ENCODE assay signal across 20 cellular contexts in genomic region chr1:32864375-32865019, GRCh38. TPM values are rescaled to one million over a fixed set of nuclear protein-coding genes. Genes with fewer than 3 reads are reported as not detected.
A peak's percentile ranks its signal among the peaks of the same experiment; 100 is the strongest.
DNase-seq lines count a peak whose midpoint lies in the region; ATAC-seq and TF ChIP-seq lines count a peak whose summit lies in the region.
"Had no signal": no experiment of that assay in that cellular context is flagged by ENCODE, and none has a peak within 500 bp of the region (broad histone marks: within the 10 kb centered on the region; RNA-seq: fewer than 3 reads in every experiment).

No MANE protein-coding gene starts in this region.

- H3K36me3 ChIP-seq in ascending aorta (no peaks in the 10 kb centered on the region), endodermal cell (ENCODE audit: control insufficient read depth, insufficient read depth, low read length) (peaks cover 19% of the 10 kb centered on the region), gastrocnemius medialis (no peaks in the 10 kb centered on the region)
- H3K36me3 ChIP-seq: BE2C had no signal

- no peak overlapping the region for H3K4me3 ChIP-seq in ascending aorta
- no peak overlapping the region for H3K4me3 ChIP-seq in endodermal cell (ENCODE audit: low read length)
- no peak overlapping the region for H3K4me3 ChIP-seq in right cardiac atrium (ENCODE audit: low read length)
- H3K4me3 ChIP-seq in gastrocnemius medialis, result no peak overlapping the region
- H3K4me3 ChIP-seq: GM23338, MG63, Peyer's patch had no signal

- H3K9me3 Mint-ChIP-seq in endodermal cell, result no peaks in the 10 kb centered on the region
- no peaks in the 10 kb centered on the region for H3K9me3 Mint-ChIP-seq in activated T-helper 17 cell treated with anti-CD3 and anti-CD28 coated beads, Interleukin-2, amount 50 U/mL, for 72 hours
- no peaks in the 10 kb centered on the region for H3K9me3 Mint-ChIP-seq in natural killer cell treated with Interleukin-12 subunit alpha and Interleukin-12 subunit beta and Interleukin-15 and Interleukin-18, amount 100 ng/mL, for 72 hours
- H3K9me3 Mint-ChIP-seq: CD4-positive, alpha-beta memory T cell; GM23338 had no signal

- H3K9ac ChIP-seq in endodermal cell (ENCODE audit: extremely low read depth, low read length, poor library complexity, severe bottlenecking), result no peak overlapping the region

- peaks cover 19% of the 10 kb centered on the region for H3K27me3 Mint-ChIP-seq in endodermal cell (ENCODE audit: insufficient read depth)
- H3K27me3 Mint-ChIP-seq in activated T-helper 17 cell treated with anti-CD3 and anti-CD28 coated beads, Interleukin-2, amount 50 U/mL, for 72 hours, result peaks cover 11% of the 10 kb centered on the region
- H3K27me3 Mint-ChIP-seq in natural killer cell treated with Interleukin-12 subunit alpha and Interleukin-12 subunit beta and Interleukin-15 and Interleukin-18, amount 100 ng/mL, for 72 hours, result peaks cover 4 to 7% of the 10 kb centered on the region in 2 donors

- peak; percentile 40 to 66 for ATAC-seq in right cardiac atrium
- no peak for ATAC-seq in gastrocnemius medialis
- ATAC-seq in activated T-helper 17 cell treated with anti-CD3 and anti-CD28 coated beads, Interleukin-2, amount 50 U/mL, for 72 hours (replicated peaks), result no peak
- no peak for ATAC-seq in natural killer cell treated with Interleukin-12 subunit alpha and Interleukin-12 subunit beta and Interleukin-15 and Interleukin-18, amount 100 ng/mL, for 72 hours
- ATAC-seq in HG02798 (IDR thresholded peaks at IDR 0.05; ENCODE audit: poor library complexity, unreplicated experiment), result no peak
- ATAC-seq: GM23338 had no signal

- H3K27me3 ChIP-seq in ascending aorta, result no peaks in the 10 kb centered on the region
- H3K27me3 ChIP-seq in endodermal cell (ENCODE audit: control insufficient read depth, insufficient read depth, low read length, poor library complexity, severe bottlenecking), result peaks cover 7% of the 10 kb centered on the region
- H3K27me3 ChIP-seq in right cardiac atrium (ENCODE audit: control insufficient read depth, insufficient read depth), result no peaks in the 10 kb centered on the region
- no peaks in the 10 kb centered on the region for H3K27me3 ChIP-seq in gastrocnemius medialis
- H3K27me3 ChIP-seq: BE2C, MG63, Peyer's patch had no signal

- H3K9me3 ChIP-seq in ascending aorta (no peaks in the 10 kb centered on the region), endodermal cell (ENCODE audit: control insufficient read depth, low read length) (no peaks in the 10 kb centered on the region), right cardiac atrium (ENCODE audit: control insufficient read depth, low read length) (no peaks in the 10 kb centered on the region), gastrocnemius medialis (no peaks in the 10 kb centered on the region)
- H3K9me3 ChIP-seq: BE2C, MG63, Peyer's patch had no signal

- H3K4me1 ChIP-seq in ascending aorta (peaks cover 20 to 50% of the 10 kb centered on the region in 2 donors), endodermal cell (ENCODE audit: control insufficient read depth, insufficient read depth, low read length) (no peaks in the 10 kb centered on the region), right cardiac atrium (ENCODE audit: control insufficient read depth, insufficient read depth, low read length) (no peaks in the 10 kb centered on the region), gastrocnemius medialis (peaks cover 33 to 63% of the 10 kb centered on the region in 2 donors)
- H3K4me1 ChIP-seq: BE2C, Peyer's patch had no signal

- TF ChIP-seq POLR2A in gastrocnemius medialis (IDR thresholded peaks at IDR 0.05), result no peak

- H3K4me3 Mint-ChIP-seq in endodermal cell, result no peak overlapping the region
- no peak overlapping the region for H3K4me3 Mint-ChIP-seq in activated T-helper 17 cell treated with anti-CD3 and anti-CD28 coated beads, Interleukin-2, amount 50 U/mL, for 72 hours
- no peak overlapping the region for H3K4me3 Mint-ChIP-seq in natural killer cell treated with Interleukin-12 subunit alpha and Interleukin-12 subunit beta and Interleukin-15 and Interleukin-18, amount 100 ng/mL, for 72 hours
- H3K4me3 Mint-ChIP-seq: CD4-positive, alpha-beta memory T cell; GM23338 had no signal

- DNase-seq in ascending aorta (ENCODE audit: low spot score in 2 of 2), result peak in 1 of 2 donors; percentile 65
- DNase-seq in endodermal cell, result no peak
- peak in 2 of 3 donors; percentile 54 to 68 for DNase-seq in right cardiac atrium
- DNase-seq in gastrocnemius medialis, result no peak
- DNase-seq in DMS153 treated with DMSO at 0.1 percent for 48 hours (lab: John Stamatoyannopoulos, UW; ENCODE audit: unreplicated experiment), result no peak
- no peak for DNase-seq in natural killer cell treated with Interleukin-12 subunit alpha and Interleukin-12 subunit beta and Interleukin-15 and Interleukin-18, amount 100 ng/mL, for 72 hours (ENCODE audit: low spot score)
- DNase-seq: ACHN; BE2C; CD4-positive, alpha-beta memory T cell; DND-41; MG63; NCI-H1092 treated with DMSO at 0.1 percent for 48 hours; NCI-H1694; NCI-H2107; NCI-H82; Peyer's patch; SHP77 treated with DMSO at 0.1 percent for 48 hours had no signal

- peaks cover 5% of the 10 kb centered on the region for H3K4me1 Mint-ChIP-seq in endodermal cell
- H3K4me1 Mint-ChIP-seq in activated T-helper 17 cell treated with anti-CD3 and anti-CD28 coated beads, Interleukin-2, amount 50 U/mL, for 72 hours, result no peaks in the 10 kb centered on the region
- H3K4me1 Mint-ChIP-seq in natural killer cell treated with Interleukin-12 subunit alpha and Interleukin-12 subunit beta and Interleukin-15 and Interleukin-18, amount 100 ng/mL, for 72 hours (ENCODE audit: low read depth in 2 of 2), result peaks cover 3 to 8% of the 10 kb centered on the region in 2 donors

- WGBS in endodermal cell (ENCODE audit: insufficient coverage in 1 of 2, insufficient read length in 1 of 2), 2 experiments, result 96 to 100% methylated on average over 3 to 8 of the region's 8 CpGs
- WGBS in right cardiac atrium, result 81% methylated on average over 8 of the region's 8 CpGs

- H3K27ac ChIP-seq in ascending aorta (peak overlapping the region; percentile 67 to 83), endodermal cell (ENCODE audit: low read depth, low read length) (peak overlapping the region; percentile 76), right cardiac atrium (ENCODE audit: low read length) (peak overlapping the region; percentile 74), gastrocnemius medialis (peak overlapping the region; percentile 49 to 72 (median 66))
- H3K27ac ChIP-seq: Peyer's patch had no signal

- peaks cover 16% of the 10 kb centered on the region for H3K36me3 Mint-ChIP-seq in endodermal cell (ENCODE audit: low read depth)
- H3K36me3 Mint-ChIP-seq in activated T-helper 17 cell treated with anti-CD3 and anti-CD28 coated beads, Interleukin-2, amount 50 U/mL, for 72 hours (ENCODE audit: low read depth), result peaks cover 30% of the 10 kb centered on the region
- H3K36me3 Mint-ChIP-seq in natural killer cell treated with Interleukin-12 subunit alpha and Interleukin-12 subunit beta and Interleukin-15 and Interleukin-18, amount 100 ng/mL, for 72 hours, result no peaks in the 10 kb centered on the region

- H3K27ac Mint-ChIP-seq in endodermal cell, result no peak overlapping the region
- no peak overlapping the region for H3K27ac Mint-ChIP-seq in activated T-helper 17 cell treated with anti-CD3 and anti-CD28 coated beads, Interleukin-2, amount 50 U/mL, for 72 hours
- peak overlapping the region in 1 of 2 donors; percentile 72 for H3K27ac Mint-ChIP-seq in natural killer cell treated with Interleukin-12 subunit alpha and Interleukin-12 subunit beta and Interleukin-15 and Interleukin-18, amount 100 ng/mL, for 72 hours
- H3K27ac Mint-ChIP-seq: GM23338 had no signal

- intact Hi-C loops in ascending aorta (cut with DNase I), result no loop called here
- intact Hi-C loops in right cardiac atrium (cut with DNase I), result loop anchor here in 1 of 4 donors (5.0 kb wide), 1 partner anchor 47 kb away; the partner anchor contains the start of genes S100PBP and YARS1
- intact Hi-C loops in gastrocnemius medialis (cut with DNase I; ENCODE audit: low total_unique reads), result no loop called here

- in situ Hi-C loops in gastrocnemius medialis (cut with MboI; ENCODE audit: low sequenced_read_pairs in 4 of 4), result no loop called here

- no peak for TF ChIP-seq CTCF in ascending aorta (IDR thresholded peaks at IDR 0.05)
- no peak for TF ChIP-seq CTCF in endodermal cell (conservative IDR thresholded peaks at IDR 0.05)
- no peak for TF ChIP-seq CTCF in gastrocnemius medialis (IDR thresholded peaks at IDR 0.05 in 4 of 5, conservative IDR thresholded peaks at IDR 0.05 in 1 of 5)

RNA-seq across cellular contexts. Expression of gene FNDC5, which starts 6.2 kb away (rescaled TPM):
- total RNA-seq in ascending aorta (8.9 TPM), endodermal cell (1 to 10 TPM; 6.0 to 7.2 TPM), right cardiac atrium (100 to 1,000 TPM in 3 of 4 donors, 10 to 100 TPM in 1; 94.5 to 151 (median 111) TPM), gastrocnemius medialis (100 to 1,000 TPM in 3 of 4 donors, 10 to 100 TPM in 1; 39.6 to 274 (median 114) TPM)
- 32.9 TPM for polyA plus RNA-seq in endodermal cell (2013, experiment 1 of 2)
- 26.5 TPM for polyA plus RNA-seq in endodermal cell (2013, experiment 2 of 2)
- polyA plus RNA-seq in right cardiac atrium, result 106 TPM
- not detected for total RNA-seq in activated T-helper 17 cell treated with anti-CD3 and anti-CD28 coated beads, Interleukin-2, amount 50 U/mL, for 72 hours
- total RNA-seq in natural killer cell treated with Interleukin-12 subunit alpha and Interleukin-12 subunit beta and Interleukin-15 and Interleukin-18, amount 100 ng/mL, for 72 hours, result not detected
- total RNA-seq: CD4-positive, alpha-beta memory T cell had no signal
- polyA plus RNA-seq: CD4-positive, alpha-beta memory T cell had no signal

RNA-seq across cellular contexts. Expression of gene HPCA, which starts 21.8 kb away (rescaled TPM):
- total RNA-seq in ascending aorta (not detected), endodermal cell (1 to 10 TPM in 1 of 2 donors, not detected in 1; 1.2 TPM), right cardiac atrium (not detected), gastrocnemius medialis (not detected)
- polyA plus RNA-seq in endodermal cell (2013, experiment 1 of 2), result 2.5 TPM
- 1.2 TPM for polyA plus RNA-seq in endodermal cell (2013, experiment 2 of 2)
- polyA plus RNA-seq in right cardiac atrium, result 0.07 TPM
- total RNA-seq in activated T-helper 17 cell treated with anti-CD3 and anti-CD28 coated beads, Interleukin-2, amount 50 U/mL, for 72 hours, result under 1 TPM in 1 of 2 donors, not detected in 1; 0.98 TPM
- total RNA-seq in natural killer cell treated with Interleukin-12 subunit alpha and Interleukin-12 subunit beta and Interleukin-15 and Interleukin-18, amount 100 ng/mL, for 72 hours, result under 1 TPM in 1 of 2 donors, not detected in 1; 0.38 TPM
- polyA plus RNA-seq: CD4-positive, alpha-beta memory T cell had no signal

RNA-seq across cellular contexts. Expression of gene TMEM54, which starts 36.7 kb away (rescaled TPM):
- total RNA-seq in ascending aorta (60.9 TPM), endodermal cell (10 to 100 TPM in 1 of 2 donors, 1 to 10 TPM in 1; 8.6 to 12.3 TPM), right cardiac atrium (10 to 100 TPM in 1 of 4 donors, 1 to 10 TPM in 3; 7.8 to 11.6 (median 8.7) TPM), gastrocnemius medialis (1 to 10 TPM; 4.0 to 7.0 (median 4.8) TPM)
- polyA plus RNA-seq in endodermal cell (2013, experiment 1 of 2), result 5.8 TPM
- polyA plus RNA-seq in endodermal cell (2013, experiment 2 of 2), result 5.7 TPM
- polyA plus RNA-seq in right cardiac atrium, result 9.9 TPM
- total RNA-seq in activated T-helper 17 cell treated with anti-CD3 and anti-CD28 coated beads, Interleukin-2, amount 50 U/mL, for 72 hours, result under 1 TPM; 0.37 to 0.80 TPM
- total RNA-seq in natural killer cell treated with Interleukin-12 subunit alpha and Interleukin-12 subunit beta and Interleukin-15 and Interleukin-18, amount 100 ng/mL, for 72 hours, result 1 to 10 TPM; 2.5 to 5.9 TPM
- total RNA-seq: CD4-positive, alpha-beta memory T cell had no signal
- polyA plus RNA-seq: CD4-positive, alpha-beta memory T cell had no signal

RNA-seq across cellular contexts. Expression of gene S100PBP, which starts 47.0 kb away (rescaled TPM):
- 1.6 TPM for total RNA-seq in ascending aorta
- 100 to 1,000 TPM in 1 of 2 donors, 10 to 100 TPM in 1; 91.4 to 112 TPM for total RNA-seq in endodermal cell
- polyA plus RNA-seq in endodermal cell (2013, experiment 1 of 2), result 39.8 TPM
- polyA plus RNA-seq in endodermal cell (2013, experiment 2 of 2), result 37.9 TPM
- 10 to 100 TPM; 14.2 to 19.8 (median 15.4) TPM for total RNA-seq in right cardiac atrium
- polyA plus RNA-seq in right cardiac atrium, result 8.1 TPM
- 10 to 100 TPM in 2 of 4 donors, 1 to 10 TPM in 2; 4.9 to 11.5 (median 9.9) TPM for total RNA-seq in gastrocnemius medialis
- 10 to 100 TPM; 42.7 to 48.1 TPM for total RNA-seq in activated T-helper 17 cell treated with anti-CD3 and anti-CD28 coated beads, Interleukin-2, amount 50 U/mL, for 72 hours
- total RNA-seq in natural killer cell treated with Interleukin-12 subunit alpha and Interleukin-12 subunit beta and Interleukin-15 and Interleukin-18, amount 100 ng/mL, for 72 hours, result 10 to 100 TPM; 31.0 to 54.9 TPM

RNA-seq across cellular contexts. Expression of gene YARS1, which starts 47.3 kb away (rescaled TPM):
- 48.9 TPM for total RNA-seq in ascending aorta
- 100 to 1,000 TPM; 141 to 154 TPM for total RNA-seq in endodermal cell
- polyA plus RNA-seq in endodermal cell (2013, experiment 1 of 2), result 120 TPM
- polyA plus RNA-seq in endodermal cell (2013, experiment 2 of 2), result 113 TPM
- 10 to 100 TPM; 29.3 to 54.7 (median 36.4) TPM for total RNA-seq in right cardiac atrium
- 20.8 TPM for polyA plus RNA-seq in right cardiac atrium
- 10 to 100 TPM; 37.8 to 59.4 (median 55.9) TPM for total RNA-seq in gastrocnemius medialis
- total RNA-seq in activated T-helper 17 cell treated with anti-CD3 and anti-CD28 coated beads, Interleukin-2, amount 50 U/mL, for 72 hours, result 100 to 1,000 TPM; 101 to 176 TPM
- 100 to 1,000 TPM; 228 to 274 TPM for total RNA-seq in natural killer cell treated with Interleukin-12 subunit alpha and Interleukin-12 subunit beta and Interleukin-15 and Interleukin-18, amount 100 ng/mL, for 72 hours

Comparison
In these comparisons a context has a peak if more than half of its experiments do, and no peak if none do; other contexts are left out.
1. DNase-seq: peak in right cardiac atrium (2 of 3); none in endodermal cell (single experiment), gastrocnemius medialis (0 of 2), DMS153 treated with DMSO at 0.1 percent for 48 hours (single experiment) and natural killer cell treated with Interleukin-12 subunit alpha and Interleukin-12 subunit beta and Interleukin-15 and Interleukin-18, amount 100 ng/mL, for 72 hours (single experiment).
2. ATAC-seq: peak in right cardiac atrium (2 of 2); none in gastrocnemius medialis (0 of 2), activated T-helper 17 cell treated with anti-CD3 and anti-CD28 coated beads, Interleukin-2, amount 50 U/mL, for 72 hours (single experiment), natural killer cell treated with Interleukin-12 subunit alpha and Interleukin-12 subunit beta and Interleukin-15 and Interleukin-18, amount 100 ng/mL, for 72 hours (0 of 2) and HG02798 (single experiment).
3. Peak in every context shown above with its lines, with median percentiles within 50 percentile points of each other: H3K27ac ChIP-seq.